8 cellular contexts compared by ENCODE assay signal in genomic region chr19:1094655-1094977, GRCh38. TPM values are rescaled to one million over a fixed set of nuclear protein-coding genes. Genes with fewer than 3 reads are reported as not detected.
DNase-seq lines count a peak whose midpoint lies in the region; ATAC-seq, FAIRE-seq and TF ChIP-seq lines count a peak whose summit lies in the region.

No MANE protein-coding gene starts in this region.

- H3K4me2 ChIP-seq in GM12878 (ENCODE audit: control insufficient read depth, insufficient read depth) = peak overlapping the region; percentile 85

- H3K27ac ChIP-seq in GM12878 (ENCODE audit: control insufficient read depth, insufficient read depth) = peak overlapping the region; percentile 73
- H3K27ac ChIP-seq in lung (ENCODE audit: low read depth in 1 of 2, low read length in 1 of 2) = peak overlapping the region; percentile 74 to 75
- peak overlapping the region; percentile 70 to 91 (median 82) for H3K27ac ChIP-seq in upper lobe of left lung

- no peak for FAIRE-seq in GM12878 (lab: Jason Lieb, UNC)

- peaks cover 15% of the 10 kb centered on the region for H3K4me1 ChIP-seq in GM12878 (ENCODE audit: control insufficient read depth, insufficient read depth, low read length)
- H3K4me1 ChIP-seq in lung (ENCODE audit: control insufficient read depth in 2 of 2, insufficient read depth in 2 of 2, low read length in 2 of 2) = peaks cover 4 to 12% of the 10 kb centered on the region in 2 donors
- H3K4me1 ChIP-seq in upper lobe of left lung = peaks cover 39 to 50% (median 47%) of the 10 kb centered on the region in 4 donors

- H3K9me3 ChIP-seq in GM12878 (replicated peaks; ENCODE audit: control insufficient read depth, insufficient read depth, low read length) (no peaks in the 10 kb centered on the region), lung (ENCODE audit: control insufficient read depth in 2 of 2, insufficient read depth in 1 of 2, low read length in 1 of 2) (no peaks in the 10 kb centered on the region), upper lobe of left lung (no peaks in the 10 kb centered on the region)

- BruUV-seq in GM12878 (replicated peaks; lab: Mats Ljungman, UMichigan) = TSS peak; percentile 77

- CTCF ChIA-PET in GM12878 (lab: Yijun Ruan, JAX) = interaction anchor here (0.6 to 1.4 kb wide), 4 partner anchors 14 to 99 kb away, joined by 3 to 6 read pairs (median 3); no protein-coding TSS in a partner anchor

- H3K4me3 ChIP-seq in GM12878 = peak overlapping the region; percentile 96
- peak overlapping the region; percentile 87 for H3K4me3 ChIP-seq in lung
- peak overlapping the region; percentile 75 to 100 (median 87) for H3K4me3 ChIP-seq in upper lobe of left lung

- no peaks in the 10 kb centered on the region for H3K27me3 Mint-ChIP-seq in activated naive CD4-positive, alpha-beta T cell treated with anti-CD3 and anti-CD28 coated beads, Interleukin-2, amount 50 U/mL, for 24 hours

- SMC1A ChIA-PET in GM12878 (lab: Charles Lee; ENCODE audit: uncharacterized antibody, unreplicated experiment) = interaction anchor here (0.6 to 1.0 kb wide), 2 partner anchors 8 to 189 kb away, joined by 4 read pairs; no protein-coding TSS in a partner anchor

- RAD21 ChIA-PET in GM12878 (lab: Charles Lee; ENCODE audit: unreplicated experiment) = interaction anchor here (0.5 to 1.7 kb wide), 5 partner anchors 13 to 67 kb away, joined by 3 to 6 read pairs (median 3); partner anchors contain the start of gene ARHGAP45

- TF ChIP-seq CTCF in GM12878 (IDR thresholded peaks at IDR 0.05 in 2 of 3, conservative IDR thresholded peaks at IDR 0.05 in 1 of 3; ENCODE audit: control insufficient read depth in 2 of 3, extremely low read depth in 1 of 3, insufficient read depth in 1 of 3, low read depth in 3 of 3, low read length in 3 of 3) (no peak), lung (IDR thresholded peaks at IDR 0.05; ENCODE audit: control extremely low read depth, extremely low read depth) (no peak), upper lobe of left lung (IDR thresholded peaks at IDR 0.05) (no peak)

- peaks cover 0 to 14% of the 10 kb centered on the region in 2 experiments; a peak in 3 of 4 replicates for H3K36me3 ChIP-seq in GM12878 (ENCODE audit: control insufficient read depth in 2 of 2, insufficient read depth in 2 of 2, low read length in 1 of 2)
- H3K36me3 ChIP-seq in lung (ENCODE audit: control insufficient read depth in 2 of 2, insufficient read depth in 2 of 2, low read length in 2 of 2) = peaks cover 0 to 31% of the 10 kb centered on the region in 2 donors
- H3K36me3 ChIP-seq in upper lobe of left lung = peaks cover 10 to 42% (median 26%) of the 10 kb centered on the region in 4 donors

- DNase-seq in activated naive CD4-positive, alpha-beta T cell (lab: John Stamatoyannopoulos, UW) = no peak
- DNase-seq in GM12878 (ENCODE audit: low read depth, low spot score) = no peak
- DNase-seq in lung (ENCODE audit: low spot score) = no peak
- no peak for DNase-seq in upper lobe of left lung
- no peak for DNase-seq in NCI-H1417 (lab: John Stamatoyannopoulos, UW)
- no peak for DNase-seq in COLO829 (ENCODE audit: low spot score)

- H3K27me3 ChIP-seq in GM12878 (replicated peaks in 1 of 2; ENCODE audit: control insufficient read depth in 2 of 2, insufficient read depth in 2 of 2, low read length in 1 of 2) (no peaks in the 10 kb centered on the region), lung (ENCODE audit: control insufficient read depth, insufficient read depth) (no peaks in the 10 kb centered on the region), upper lobe of left lung (no peaks in the 10 kb centered on the region)

- H2AFZ ChIP-seq in GM12878 (ENCODE audit: control insufficient read depth, low read depth, low read length) = no peak overlapping the region

- peaks cover 2% of the 10 kb centered on the region for H3K36me3 Mint-ChIP-seq in activated naive CD4-positive, alpha-beta T cell treated with anti-CD3 and anti-CD28 coated beads, Interleukin-2, amount 50 U/mL, for 24 hours

- H4K20me1 ChIP-seq in GM12878 (ENCODE audit: control insufficient read depth, insufficient read depth) = no peaks in the 10 kb centered on the region

- 0% methylated on average over 12 of the region's 19 CpGs for WGBS in GM12878 (ENCODE audit: insufficient coverage, insufficient replicate concordance, low lambda C conversion rate, missing lambda C conversion rate)
- WGBS in lung, 2 donors = 0% methylated on average over 19 of the region's 19 CpGs
- 0% methylated on average over 7 to 11 of the region's 19 CpGs for WGBS in upper lobe of left lung, 2 donors

- no peaks in the 10 kb centered on the region for H3K9me3 Mint-ChIP-seq in activated naive CD4-positive, alpha-beta T cell treated with anti-CD3 and anti-CD28 coated beads, Interleukin-2, amount 50 U/mL, for 24 hours

- peak overlapping the region; percentile 84 for H3K27ac Mint-ChIP-seq in activated naive CD4-positive, alpha-beta T cell treated with anti-CD3 and anti-CD28 coated beads, Interleukin-2, amount 50 U/mL, for 24 hours

- in situ Hi-C loops in GM12878 (cut with MboI) = no loop called here

- peak overlapping the region; percentile 92 for H3K4me3 Mint-ChIP-seq in activated naive CD4-positive, alpha-beta T cell treated with anti-CD3 and anti-CD28 coated beads, Interleukin-2, amount 50 U/mL, for 24 hours

- intact Hi-C loops in GM12878 (cut with micrococcal nuclease; ENCODE audit: unreplicated experiment) = no loop called here

- TF ChIP-seq RAD21 in GM12878 (IDR thresholded peaks at IDR 0.05; ENCODE audit: insufficient read depth, low read depth, low read length) = no peak

- ATAC-seq in GM12878 = peak; percentile 5; the same call in 2 of the 3 replicates
- no peak for ATAC-seq in lung (ENCODE audit: insufficient read depth, low FRiP score)
- no peak for ATAC-seq in upper lobe of left lung (ENCODE audit: low FRiP score in 2 of 2)
- no peak for ATAC-seq in HG03460 (IDR thresholded peaks at IDR 0.05; ENCODE audit: unreplicated experiment)

- TF ChIP-seq POLR2A in GM12878 (IDR thresholded peaks at IDR 0.05; ENCODE audit: low read depth, low read length) (no peak), upper lobe of left lung (IDR thresholded peaks at IDR 0.05) (no peak)

- peak overlapping the region; percentile 87 for H3K9ac ChIP-seq in GM12878 (ENCODE audit: control insufficient read depth, insufficient read depth, low read length)

- H3K79me2 ChIP-seq in GM12878 (ENCODE audit: control insufficient read depth, insufficient read depth, low read length) = peaks cover 24% of the 10 kb centered on the region

- no peak for TF ChIP-seq EP300 in GM12878 (IDR thresholded peaks at IDR 0.05; ENCODE audit: borderline replicate concordance in 1 of 2, control insufficient read depth in 1 of 2, low read depth in 2 of 2, low read length in 2 of 2)
- TF ChIP-seq EP300 in upper lobe of left lung (IDR thresholded peaks at IDR 0.05) = no peak

- POLR2A ChIA-PET in GM12878 (lab: Charles Lee) = interaction anchor here (0.9 to 3.1 kb wide), 7 partner anchors 9 to 75 kb away, joined by 3 to 25 read pairs (median 6); partner anchors contain the start of gene GPX4

- H3K4me1 Mint-ChIP-seq in activated naive CD4-positive, alpha-beta T cell treated with anti-CD3 and anti-CD28 coated beads, Interleukin-2, amount 50 U/mL, for 24 hours = peaks cover 44% of the 10 kb centered on the region

RNA-seq across cellular contexts. Expression of gene POLR2E, which starts 0.6 kb away (rescaled TPM):
- total RNA-seq in GM12878 (2013; cell fraction: nucleolus; rRNA removed) = 37.4 and 46.6 TPM in 2 replicates
- total RNA-seq in GM12878 (2014; rRNA removed) (194 and 207 TPM in 2 replicates), GM12878 (2014; rRNA removed; fragmentation: Illumina TruSeq; extraction: Trizol) (78.7 and 85.5 TPM in 2 replicates), GM12878 (2021) (243 and 250 TPM in 2 replicates), lung (100 to 1,000 TPM in 1 of 2 donors, 10 to 100 TPM in 1; 78.4 to 188 TPM), upper lobe of left lung (100 to 1,000 TPM in 4 of 6 donors, 10 to 100 TPM in 2; 50.0 to 176 (median 103) TPM)
- 54.0 TPM for polyA plus RNA-seq in GM12878 (2011; ENCODE audit: low read depth)
- polyA plus RNA-seq in GM12878 (2011; rRNA removed) (92.4 and 192 TPM in 2 replicates), GM12878 (2014; fragmentation: Illumina TruSeq; extraction: Trizol) (10.0 and 142 TPM in 2 replicates), GM12878 (2014; fragmentation: Nextera tagmentation; extraction: Ambion mirVana) (10 to 100 TPM in 1 of 2 experiments, 1 to 10 TPM in 1; 4.0 to 17.0 TPM), GM12878 (2014; rRNA removed) (367 and 444 TPM in 2 replicates), GM12878 (2016; fragmentation: Nextera tagmentation; extraction: Ambion mirVana) (100 to 1,000 TPM; 460 to 487 TPM), lung (100 to 1,000 TPM; 120 to 196 TPM)
- 220 and 291 TPM in 2 replicates for polyA plus RNA-seq in GM12878 (2011; cell fraction: cytosol; rRNA removed)
- polyA plus RNA-seq in GM12878 (2011; cell fraction: nucleus; rRNA removed) = 162 and 168 TPM in 2 replicates
- 184 and 198 TPM in 2 replicates for polyA plus RNA-seq in GM12878 (2012)
- polyA minus RNA-seq in GM12878 (2011; rRNA and poly(A)+ RNA removed) = 76.9 and 101 TPM in 2 replicates
- polyA minus RNA-seq in GM12878 (2011; cell fraction: cytosol; rRNA and poly(A)+ RNA removed) = 70.2 and 78.0 TPM in 2 replicates
- polyA minus RNA-seq in GM12878 (2011; cell fraction: nucleus; rRNA and poly(A)+ RNA removed) = 29.5 and 49.3 TPM in 2 replicates

RNA-seq across cellular contexts. Expression of gene GPX4, which starts 9.2 kb away (rescaled TPM):
- total RNA-seq in GM12878 (2013; cell fraction: nucleolus; rRNA removed) = 30.7 and 37.1 TPM in 2 replicates
- total RNA-seq in GM12878 (2014; rRNA removed) (325 and 388 TPM in 2 replicates), GM12878 (2014; rRNA removed; fragmentation: Illumina TruSeq; extraction: Trizol) (185 and 204 TPM in 2 replicates), GM12878 (2021) (305 and 316 TPM in 2 replicates), lung (100 to 1,000 TPM in 1 of 2 donors, 10 to 100 TPM in 1; 91.6 to 365 TPM), upper lobe of left lung (100 to 1,000 TPM; 370 to 717 (median 484) TPM)
- 143 TPM for polyA plus RNA-seq in GM12878 (2011; ENCODE audit: low read depth)
- polyA plus RNA-seq in GM12878 (2011; rRNA removed) (171 and 289 TPM in 2 replicates), GM12878 (2014; fragmentation: Illumina TruSeq; extraction: Trizol) (144 and 257 TPM in 2 replicates), GM12878 (2014; fragmentation: Nextera tagmentation; extraction: Ambion mirVana) (10 to 100 TPM; 33.3 to 99.6 TPM), GM12878 (2014; rRNA removed) (749 and 807 TPM in 2 replicates), GM12878 (2016; fragmentation: Nextera tagmentation; extraction: Ambion mirVana) (100 to 1,000 TPM; 534 to 574 TPM), lung (1,000 to 10,000 TPM in 1 of 2 donors, 100 to 1,000 TPM in 1; 566 to 1,031 TPM)
- 532 and 769 TPM in 2 replicates for polyA plus RNA-seq in GM12878 (2011; cell fraction: cytosol; rRNA removed)
- 455 and 480 TPM in 2 replicates for polyA plus RNA-seq in GM12878 (2011; cell fraction: nucleus; rRNA removed)
- 460 and 464 TPM in 2 replicates for polyA plus RNA-seq in GM12878 (2012)
- polyA minus RNA-seq in GM12878 (2011; rRNA and poly(A)+ RNA removed) = 134 and 182 TPM in 2 replicates
- polyA minus RNA-seq in GM12878 (2011; cell fraction: cytosol; rRNA and poly(A)+ RNA removed) = 111 and 122 TPM in 2 replicates
- polyA minus RNA-seq in GM12878 (2011; cell fraction: nucleus; rRNA and poly(A)+ RNA removed) = 39.3 and 60.3 TPM in 2 replicates

RNA-seq across cellular contexts. Expression of gene ARHGAP45, which starts 27.6 kb away (rescaled TPM):
- total RNA-seq in GM12878 (2013; cell fraction: nucleolus; rRNA removed) = 190 and 196 TPM in 2 replicates
- total RNA-seq in GM12878 (2014; rRNA removed) (116 and 146 TPM in 2 replicates), GM12878 (2014; rRNA removed; fragmentation: Illumina TruSeq; extraction: Trizol) (21.4 and 26.2 TPM in 2 replicates), GM12878 (2021) (142 and 151 TPM in 2 replicates), lung (10 to 100 TPM; 23.8 to 86.4 TPM), upper lobe of left lung (100 to 1,000 TPM in 4 of 6 donors, 10 to 100 TPM in 2; 91.6 to 332 (median 123) TPM)
- polyA plus RNA-seq in GM12878 (2011; ENCODE audit: low read depth) = 33.0 TPM
- polyA plus RNA-seq in GM12878 (2011; rRNA removed) (20.8 and 53.2 TPM in 2 replicates), GM12878 (2014; fragmentation: Illumina TruSeq; extraction: Trizol) (1.4 and 9.8 TPM in 2 replicates), GM12878 (2014; fragmentation: Nextera tagmentation; extraction: Ambion mirVana) (1 to 10 TPM; 1.4 to 7.8 TPM), GM12878 (2014; rRNA removed) (96.0 and 125 TPM in 2 replicates), GM12878 (2016; fragmentation: Nextera tagmentation; extraction: Ambion mirVana) (10 to 100 TPM; 66.6 to 82.6 TPM), lung (100 to 1,000 TPM in 1 of 2 donors, 10 to 100 TPM in 1; 75.4 to 117 TPM)
- 64.0 and 103 TPM in 2 replicates for polyA plus RNA-seq in GM12878 (2011; cell fraction: cytosol; rRNA removed)
- polyA plus RNA-seq in GM12878 (2011; cell fraction: nucleus; rRNA removed) = 223 and 275 TPM in 2 replicates
- 85.3 and 105 TPM in 2 replicates for polyA plus RNA-seq in GM12878 (2012)
- polyA minus RNA-seq in GM12878 (2011; rRNA and poly(A)+ RNA removed) = 36.0 and 96.7 TPM in 2 replicates
- 45.4 and 45.7 TPM in 2 replicates for polyA minus RNA-seq in GM12878 (2011; cell fraction: cytosol; rRNA and poly(A)+ RNA removed)
- 32.4 and 52.2 TPM in 2 replicates for polyA minus RNA-seq in GM12878 (2011; cell fraction: nucleus; rRNA and poly(A)+ RNA removed)

RNA-seq across cellular contexts. Expression of gene ABCA7, which starts 54.7 kb away (rescaled TPM):
- total RNA-seq in GM12878 (2013; cell fraction: nucleolus; rRNA removed) = 50.3 and 55.4 TPM in 2 replicates
- total RNA-seq in GM12878 (2014; rRNA removed) (14.9 and 18.1 TPM in 2 replicates), GM12878 (2014; rRNA removed; fragmentation: Illumina TruSeq; extraction: Trizol) (5.6 and 7.6 TPM in 2 replicates), GM12878 (2021) (38.7 and 49.5 TPM in 2 replicates), lung (10 to 100 TPM; 20.1 to 50.0 TPM), upper lobe of left lung (100 to 1,000 TPM in 2 of 6 donors, 10 to 100 TPM in 4; 34.1 to 224 (median 58.2) TPM)
- polyA plus RNA-seq in GM12878 (2011; ENCODE audit: low read depth) = 16.4 TPM
- polyA plus RNA-seq in GM12878 (2011; rRNA removed) (3.3 and 5.5 TPM in 2 replicates), GM12878 (2014; fragmentation: Illumina TruSeq; extraction: Trizol) (4.6 and 11.4 TPM in 2 replicates), GM12878 (2014; fragmentation: Nextera tagmentation; extraction: Ambion mirVana) (1 to 10 TPM; 1.0 to 2.9 TPM), GM12878 (2014; rRNA removed) (26.9 and 36.5 TPM in 2 replicates), GM12878 (2016; fragmentation: Nextera tagmentation; extraction: Ambion mirVana) (10 to 100 TPM; 22.0 to 22.1 TPM), lung (10 to 100 TPM; 33.5 to 54.4 TPM)
- 7.0 and 10.0 TPM in 2 replicates for polyA plus RNA-seq in GM12878 (2011; cell fraction: cytosol; rRNA removed)
- polyA plus RNA-seq in GM12878 (2011; cell fraction: nucleus; rRNA removed) = 81.6 and 107 TPM in 2 replicates
- polyA plus RNA-seq in GM12878 (2012) = 15.2 and 21.6 TPM in 2 replicates
- 4.3 and 9.4 TPM in 2 replicates for polyA minus RNA-seq in GM12878 (2011; rRNA and poly(A)+ RNA removed)
- 5.8 and 7.9 TPM in 2 replicates for polyA minus RNA-seq in GM12878 (2011; cell fraction: cytosol; rRNA and poly(A)+ RNA removed)
- polyA minus RNA-seq in GM12878 (2011; cell fraction: nucleus; rRNA and poly(A)+ RNA removed) = 24.3 and 39.7 TPM in 2 replicates
